In genomic region chr10:13074562-13075451, GRCh38 we compare ENCODE assay signal across 8 cellular contexts. TPM values are rescaled to one million over a fixed set of nuclear protein-coding genes. Genes with fewer than 3 reads are reported as not detected.
A peak's percentile ranks its signal among the peaks of the same experiment; 100 is the strongest.
DNase-seq lines count a peak whose midpoint lies in the region; ATAC-seq and TF ChIP-seq lines count a peak whose summit lies in the region.

No MANE protein-coding gene starts in this region.

- H3K36me3 Mint-ChIP-seq in MCF 10A (ENCODE audit: insufficient read depth, unreplicated experiment) = no peaks in the 10 kb centered on the region

- H3K9me3 Mint-ChIP-seq in MCF 10A (ENCODE audit: unreplicated experiment) = peaks cover 4% of the 10 kb centered on the region

- no TSS peak for BruUV-seq in MCF 10A (replicated peaks; lab: Mats Ljungman, UMichigan)

- H3K27ac Mint-ChIP-seq in MCF 10A (ENCODE audit: low read depth, unreplicated experiment) = no peak overlapping the region

- H3K4me1 Mint-ChIP-seq in MCF 10A (ENCODE audit: insufficient read depth, unreplicated experiment) = peaks cover 7% of the 10 kb centered on the region

- peak; percentile 64 for DNase-seq in SIG-M5 treated with dmso at 0.1 percent for 504 hours (lab: John Stamatoyannopoulos, UW; ENCODE audit: unreplicated experiment)
- DNase-seq in SIG-M5 (lab: John Stamatoyannopoulos, UW) = no peak
- peak; percentile 90 for DNase-seq in NCI-H146 treated with DMSO at 0.1 percent for 48 hours (lab: John Stamatoyannopoulos, UW; ENCODE audit: unreplicated experiment)
- DNase-seq in T-helper 9 cell = peak; percentile 29
- peak; percentile 79 for DNase-seq in MCF 10A (ENCODE audit: unreplicated experiment)
- peak; percentile 84 for DNase-seq in islet precursor cell
- DNase-seq in stimulated activated CD4-positive, alpha-beta T cell treated with anti-CD3 and anti-CD28 coated beads, Interleukin-15, amount 100 ng/mL, for 48 hours (ENCODE audit: low read depth in 2 of 2) = peak; percentile 28 to 52

- POLR2A ChIA-PET in MCF 10A (lab: Yijun Ruan, JAX) = interaction anchor here (0.7 to 1.4 kb wide), 4 partner anchors 25 to 804 kb away, joined by 3 to 5 read pairs (median 4); partner anchors contain the start of gene OPTN

- intact Hi-C loops in MCF 10A (cut with micrococcal nuclease) = loop anchor here (1.0 to 5.0 kb wide), 5 partner anchors 173 to 811 kb away; no protein-coding TSS in a partner anchor

- peak; percentile 81 for TF ChIP-seq CTCF in MCF 10A (IDR thresholded peaks at IDR 0.05; ENCODE audit: unreplicated experiment)

- CTCF ChIA-PET in MCF 10A (lab: Yijun Ruan, JAX) = interaction anchor here (0.6 to 3.5 kb wide), 51 partner anchors 10 to 860 kb away, joined by 3 to 33 read pairs (median 4); partner anchors contain the start of gene OPTN

- H3K27me3 Mint-ChIP-seq in MCF 10A (ENCODE audit: insufficient read depth, unreplicated experiment) = no peaks in the 10 kb centered on the region

- H3K4me3 Mint-ChIP-seq in MCF 10A (ENCODE audit: unreplicated experiment) = no peak overlapping the region

- no peak for ATAC-seq in GM18907 (IDR thresholded peaks at IDR 0.05; ENCODE audit: unreplicated experiment)

RNA-seq across cellular contexts. Expression of gene OPTN, which starts 25.2 kb away (rescaled TPM):
- total RNA-seq in MCF 10A (2022) = 79.6 and 109 TPM in 2 replicates
